Comparison of ENCODE assay signal across 14 cellular contexts in genomic region chr4:85431881-85432280, GRCh38. TPM values are rescaled to one million over a fixed set of nuclear protein-coding genes. Genes with fewer than 3 reads are reported as not detected.
DNase-seq lines count a peak whose midpoint lies in the region; ATAC-seq, FAIRE-seq and TF ChIP-seq lines count a peak whose summit lies in the region.
"Had no signal": no experiment of that assay in that cellular context is flagged by ENCODE, and none has a peak within 500 bp of the region (broad histone marks: within the 10 kb centered on the region; RNA-seq: fewer than 3 reads in every experiment).

No MANE protein-coding gene starts in this region.

- H2BK15ac ChIP-seq in H1 (ENCODE audit: low read length) (no peak overlapping the region), mesendoderm (replicated peaks; ENCODE audit: low read depth) (no peak overlapping the region), H9 (ENCODE audit: low read depth, low read length) (no peak overlapping the region)

- no peaks in the 10 kb centered on the region for H3K79me1 ChIP-seq in H1 (ENCODE audit: low read depth, low read length)
- H3K79me1 ChIP-seq in mesendoderm (ENCODE audit: low read length) = no peaks in the 10 kb centered on the region
- no peaks in the 10 kb centered on the region for H3K79me1 ChIP-seq in H9 (ENCODE audit: insufficient read depth, low read depth, low read length, poor library complexity, severe bottlenecking)

- H2BK5ac ChIP-seq in H1 (ENCODE audit: low read depth, low read length) (no peak overlapping the region), mesendoderm (ENCODE audit: low read length) (no peak overlapping the region), H9 (ENCODE audit: insufficient read length, low read length) (no peak overlapping the region)

- WGBS in H1 (ENCODE audit: extremely low coverage in 1 of 2, insufficient coverage in 1 of 2, insufficient read length in 1 of 2, insufficient replicate concordance in 2 of 2, low coverage in 1 of 2, low lambda C conversion rate in 2 of 2, missing lambda C conversion rate in 1 of 2), 2 experiments = 88% methylated on average over 1 of the region's 1 CpG; no CpG with 5 or more reads in 1 of the 2 experiments
- WGBS in mesendoderm (ENCODE audit: extremely low coverage, insufficient coverage, low lambda C conversion rate) = no CpG with 5 or more reads among the region's 1 CpG
- no CpG with 5 or more reads among the region's 1 CpG for WGBS in H9 (ENCODE audit: extremely low coverage, insufficient read length, low lambda C conversion rate)
- WGBS in right lobe of liver (ENCODE audit: insufficient coverage, low coverage, low lambda C conversion rate, missing lambda C conversion rate) = 92% methylated on average over 1 of the region's 1 CpG

- H3K27me3 ChIP-seq in H1 (replicated peaks in 1 of 4; ENCODE audit: control insufficient read depth in 3 of 4, extremely low read depth in 1 of 4, insufficient read depth in 3 of 4, low read length in 3 of 4) (no peaks in the 10 kb centered on the region), mesendoderm (ENCODE audit: insufficient read depth, low read length, poor library complexity) (no peaks in the 10 kb centered on the region), H9 (ENCODE audit: insufficient read depth, low read length) (no peaks in the 10 kb centered on the region), right lobe of liver (no peaks in the 10 kb centered on the region)
- H3K27me3 ChIP-seq: BLaER1 had no signal

- POLR2A ChIA-PET in H1 (lab: Charles Lee; ENCODE audit: partially characterized antibody) = no interaction called here

- no peaks in the 10 kb centered on the region; a peak in 2 of 7 replicates for H3K36me3 Mint-ChIP-seq in H9 (ENCODE audit: insufficient read depth in 1 of 3, low read depth in 3 of 3)

- H4K5ac ChIP-seq in H1 (ENCODE audit: insufficient read length, low read depth, low read length) (no peak overlapping the region), mesendoderm (ENCODE audit: low read length) (no peak overlapping the region), H9 (ENCODE audit: insufficient read length, low read depth, low read length) (no peak overlapping the region)

- no peaks in the 10 kb centered on the region for H3K23me2 ChIP-seq in H1 (ENCODE audit: low read depth, low read length)
- no peaks in the 10 kb centered on the region for H3K23me2 ChIP-seq in H9 (ENCODE audit: insufficient read length, low read depth, low read length, poor library complexity, severe bottlenecking)

- no peak for FAIRE-seq in H1 (lab: Jason Lieb, UNC)
- FAIRE-seq: H54 had no signal

- H3K9ac ChIP-seq in H1 (replicated peaks in 1 of 4; ENCODE audit: extremely low read depth in 1 of 4, low read depth in 3 of 4, low read length in 3 of 4) (no peak overlapping the region), mesendoderm (ENCODE audit: low read length) (no peak overlapping the region), H9 (ENCODE audit: extremely low read depth, insufficient read length, low read length) (no peak overlapping the region)
- H3K9ac ChIP-seq: BLaER1 had no signal

- no peak overlapping the region for H3K27ac Mint-ChIP-seq in H9

- H2BK20ac ChIP-seq in H1 (ENCODE audit: low read length) (no peak overlapping the region), H9 (ENCODE audit: low read depth, low read length, poor library complexity, severe bottlenecking) (no peak overlapping the region)

- no peak for ATAC-seq in right lobe of liver

- no peak overlapping the region for H3K14ac ChIP-seq in H1 (ENCODE audit: insufficient read length)
- no peak overlapping the region for H3K14ac ChIP-seq in H9 (ENCODE audit: insufficient read depth, low read length)

- no peaks in the 10 kb centered on the region; a peak in 1 of 5 replicates for H3K9me3 Mint-ChIP-seq in H9

- no peaks in the 10 kb centered on the region for H3K4me1 ChIP-seq in H1 (replicated peaks in 1 of 4; ENCODE audit: control insufficient read depth in 3 of 4, insufficient read depth in 4 of 4, low read length in 3 of 4)
- no peaks in the 10 kb centered on the region for H3K4me1 ChIP-seq in mesendoderm (ENCODE audit: control insufficient read depth, low read depth, low read length)
- H3K4me1 ChIP-seq in H9 (ENCODE audit: insufficient read depth, low read length) = no peaks in the 10 kb centered on the region; the same call in 1 of the 2 replicates
- no peaks in the 10 kb centered on the region for H3K4me1 ChIP-seq in right lobe of liver
- H3K4me1 ChIP-seq: BLaER1 had no signal

- H2AK5ac ChIP-seq in H1 (ENCODE audit: low read depth, low read length) = no peak overlapping the region
- H2AK5ac ChIP-seq in mesendoderm (ENCODE audit: low read length) = no peak overlapping the region
- H2AK5ac ChIP-seq in H9 (ENCODE audit: insufficient read length, low read length) = no peak overlapping the region

- H4K91ac ChIP-seq in H1 (replicated peaks; ENCODE audit: insufficient read length, low read length) = no peak overlapping the region
- H4K91ac ChIP-seq in H9 (ENCODE audit: insufficient read length, low read depth, low read length) = no peak overlapping the region

- no peaks in the 10 kb centered on the region for H3K27me3 Mint-ChIP-seq in H9 (ENCODE audit: low read depth)

- CTCF ChIA-PET in H1 (lab: Charles Lee; ENCODE audit: partially characterized antibody) = no interaction called here

- no peak for TF ChIP-seq POLR2A in H1 (IDR thresholded peaks at IDR 0.05; ENCODE audit: control extremely low read depth in 1 of 2, low read depth in 2 of 2, low read length in 2 of 2)
- no peak for TF ChIP-seq POLR2A in right lobe of liver (IDR thresholded peaks at IDR 0.05)

- H3T11ph ChIP-seq in H9 (ENCODE audit: low read length) = no peak overlapping the region

- DNase-seq in NCI-H1417 (lab: John Stamatoyannopoulos, UW) = peak in 2 of 3 experiments; percentile 13 to 89
- DNase-seq in NCI-H1417 treated with DMSO at 0.1 percent for 48 hours (lab: John Stamatoyannopoulos, UW) = no peak
- peak; percentile 79 for DNase-seq in NCI-H187 treated with DMSO at 0.1 percent for 48 hours (lab: John Stamatoyannopoulos, UW)
- DNase-seq in H1 (ENCODE audit: low read depth in 1 of 2, low spot score in 2 of 2) = no peak
- no peak for DNase-seq in mesendoderm
- no peak for DNase-seq in H9
- no peak for DNase-seq in activated naive CD4-positive, alpha-beta T cell treated with Interleukin-2 at 50 U/mL for 16 hours
- DNase-seq in right lobe of liver = no peak
- DNase-seq: AML-193, DMS53, GF-D8 had no signal

- no peak overlapping the region for H3K18ac ChIP-seq in H1 (ENCODE audit: extremely low read depth, low read length)
- H3K18ac ChIP-seq in mesendoderm (ENCODE audit: low read length) = peak overlapping the region; percentile 39
- H3K18ac ChIP-seq in H9 (ENCODE audit: insufficient read length, low read depth, low read length) = no peak overlapping the region

- H2BK120ac ChIP-seq in H1 (replicated peaks; ENCODE audit: low read depth, low read length) (no peak overlapping the region), mesendoderm (ENCODE audit: low read depth, low read length) (peak overlapping the region; percentile 45), H9 (ENCODE audit: low read depth, low read length, poor library complexity, severe bottlenecking) (no peak overlapping the region)

- H4K20me1 ChIP-seq in H1 (replicated peaks in 1 of 2; ENCODE audit: control insufficient read depth in 1 of 2, insufficient read depth in 2 of 2, low read length in 2 of 2) = no peaks in the 10 kb centered on the region
- H4K20me1 ChIP-seq in H9 (ENCODE audit: control insufficient read depth, insufficient read depth, insufficient read length) = no peaks in the 10 kb centered on the region
- H4K20me1 ChIP-seq: BLaER1 had no signal

- no peak overlapping the region for H3K4ac ChIP-seq in H1 (replicated peaks; ENCODE audit: insufficient read length, low read depth, low read length)
- H3K4ac ChIP-seq in mesendoderm (ENCODE audit: low read depth, low read length) = no peak overlapping the region
- no peak overlapping the region for H3K4ac ChIP-seq in H9 (ENCODE audit: low read depth, low read length)

- TF ChIP-seq CTCF in H1 (IDR thresholded peaks at IDR 0.05; ENCODE audit: control extremely low read depth in 1 of 3, insufficient read depth in 1 of 3, low read depth in 1 of 3, low read length in 3 of 3) (no peak), H9 (conservative IDR thresholded peaks at IDR 0.05) (no peak), right lobe of liver (IDR thresholded peaks at IDR 0.05) (no peak)

- peaks cover 4 to 7% of the 10 kb centered on the region in 2 experiments for H3K4me1 Mint-ChIP-seq in H9

- H3K56ac ChIP-seq in H1 (replicated peaks; ENCODE audit: insufficient read length, low read depth, low read length) = no peak overlapping the region
- no peak overlapping the region for H3K56ac ChIP-seq in mesendoderm (ENCODE audit: low read length)
- H3K56ac ChIP-seq in H9 (ENCODE audit: insufficient read length, low read depth, low read length) = no peak overlapping the region

- no peaks in the 10 kb centered on the region for H3K36me3 ChIP-seq in H1 (ENCODE audit: control insufficient read depth in 2 of 4, insufficient read depth in 4 of 4, low read length in 3 of 4)
- no peaks in the 10 kb centered on the region for H3K36me3 ChIP-seq in mesendoderm (ENCODE audit: control insufficient read depth, insufficient read depth, low read length)
- H3K36me3 ChIP-seq in right lobe of liver = no peaks in the 10 kb centered on the region
- H3K36me3 ChIP-seq: BLaER1 had no signal

- TF ChIP-seq EP300 in H1 (IDR thresholded peaks at IDR 0.05; ENCODE audit: borderline replicate concordance in 1 of 2, low read depth in 2 of 2, low read length in 2 of 2) = no peak

- H3K4me3 Mint-ChIP-seq in H9 = no peak overlapping the region

- H3K4me2 ChIP-seq in H1 (ENCODE audit: insufficient read depth in 1 of 2, low read depth in 2 of 2, low read length in 2 of 2) (no peak overlapping the region), mesendoderm (ENCODE audit: low read length) (no peak overlapping the region), H9 (ENCODE audit: insufficient read depth, insufficient read length, low read length) (no peak overlapping the region)
- H3K4me2 ChIP-seq: BLaER1 had no signal

- H3K9me3 ChIP-seq in H1 (ENCODE audit: insufficient read depth in 2 of 2, low read depth in 1 of 2, low read length in 1 of 2) = no peaks in the 10 kb centered on the region
- no peaks in the 10 kb centered on the region for H3K9me3 ChIP-seq in H9 (ENCODE audit: control insufficient read depth, low read depth, low read length)
- no peaks in the 10 kb centered on the region for H3K9me3 ChIP-seq in right lobe of liver
- H3K9me3 ChIP-seq: BLaER1 had no signal

- no peak overlapping the region for H3K4me3 ChIP-seq in H1 (ENCODE audit: extremely low read depth in 1 of 4, insufficient read depth in 2 of 4, low read depth in 3 of 4, low read length in 4 of 4)
- H3K4me3 ChIP-seq in mesendoderm (ENCODE audit: low read length) = no peak overlapping the region
- no peak overlapping the region for H3K4me3 ChIP-seq in right lobe of liver
- H3K4me3 ChIP-seq: BLaER1 had no signal

- intact Hi-C loops in right lobe of liver (cut with DNase I) = no loop called here

- no peaks in the 10 kb centered on the region for H3K79me2 ChIP-seq in H1 (ENCODE audit: control insufficient read depth in 1 of 2, insufficient read depth in 2 of 2, low read length in 2 of 2)
- no peaks in the 10 kb centered on the region for H3K79me2 ChIP-seq in mesendoderm (ENCODE audit: control insufficient read depth, insufficient read depth, low read length)
- no peaks in the 10 kb centered on the region for H3K79me2 ChIP-seq in H9 (ENCODE audit: insufficient read depth, low read length)

- H2AFZ ChIP-seq in H1 (ENCODE audit: low read length) (0 out of 2 replicates have a peak overlapping the region, but pooled peaks have one; percentile 29), H9 (ENCODE audit: low read length) (no peak overlapping the region)

- H2BK12ac ChIP-seq in H1 (ENCODE audit: low read depth, low read length) (no peak overlapping the region), H9 (ENCODE audit: insufficient read length, low read depth, low read length) (no peak overlapping the region)

- H3K27ac ChIP-seq in H1 (ENCODE audit: low read depth, low read length) (no peak overlapping the region), mesendoderm (ENCODE audit: low read depth, low read length) (no peak overlapping the region), H9 (ENCODE audit: insufficient read length, low read depth, low read length) (no peak overlapping the region), right lobe of liver (no peak overlapping the region)
- H3K27ac ChIP-seq: 22Rv1, BLaER1 had no signal

- H4K8ac ChIP-seq in H1 (ENCODE audit: extremely low read depth, insufficient read depth, low read length) (no peak overlapping the region), mesendoderm (ENCODE audit: low read depth, low read length) (no peak overlapping the region), H9 (replicated peaks; ENCODE audit: insufficient read length, low read depth, low read length) (no peak overlapping the region)

- TF ChIP-seq RAD21 in H1 (IDR thresholded peaks at IDR 0.05 in 1 of 2, conservative IDR thresholded peaks at IDR 0.05 in 1 of 2; ENCODE audit: low read depth in 2 of 2, low read length in 2 of 2) = no peak

- H3K23ac ChIP-seq in H1 (ENCODE audit: insufficient read length) (no peak overlapping the region), mesendoderm (ENCODE audit: low read length) (no peak overlapping the region), H9 (ENCODE audit: insufficient read length, low read depth, low read length) (no peak overlapping the region)

RNA-seq across cellular contexts. Expression of gene ARHGAP24, which starts 43.1 kb away (rescaled TPM):
- 0.31 and 0.50 TPM in 2 replicates for total RNA-seq in H1 (2021; fragmentation: NEBNext Ultra II Directional; extraction: Animal tissue kit (Norgen Biotek cat#: 25700))
- polyA plus RNA-seq in H1 (2011; rRNA removed) = 0.08 and 0.09 TPM in 2 replicates
- polyA plus RNA-seq in H1 (2011; cell fraction: cytosol; rRNA removed) = 0.32 TPM
- polyA plus RNA-seq in H1 (2011; cell fraction: nucleus; rRNA removed) = 0.21 TPM
- 0.31 to 0.69 TPM (median 0.46 TPM) in 4 replicates for polyA plus RNA-seq in H1 (2012, experiment 1 of 2)
- polyA plus RNA-seq in H1 (2012, experiment 2 of 2) = not detected
- polyA plus RNA-seq in H1 (2013, experiment 1 of 2) = 0.16 TPM
- 0.24 TPM for polyA plus RNA-seq in H1 (2013, experiment 2 of 2)
- 0.78 and 1.1 TPM in 2 replicates for polyA minus RNA-seq in H1 (2011; rRNA and poly(A)+ RNA removed)
- not detected for polyA minus RNA-seq in H1 (2011; cell fraction: cytosol; rRNA and poly(A)+ RNA removed)
- 2.5 TPM for polyA minus RNA-seq in H1 (2011; cell fraction: nucleus; rRNA and poly(A)+ RNA removed)
- 0.69 TPM for polyA plus RNA-seq in mesendoderm (2013, experiment 1 of 2)
- polyA plus RNA-seq in mesendoderm (2013, experiment 2 of 2) = 0.52 TPM
- total RNA-seq in H9 (2021) = 0.13 and 0.37 TPM in 2 replicates
- total RNA-seq in right lobe of liver = 1 to 10 TPM; 4.0 to 7.3 (median 6.1) TPM

Comparison
In these comparisons a context has a peak if more than half of its experiments do, and no peak if none do; other contexts are left out.
1. DNase-seq: peak in NCI-H1417 (2 of 3) and NCI-H187 treated with DMSO at 0.1 percent for 48 hours (single experiment); none in NCI-H1417 treated with DMSO at 0.1 percent for 48 hours (single experiment), H1 (0 of 2), mesendoderm (single experiment), H9 (single experiment), activated naive CD4-positive, alpha-beta T cell treated with Interleukin-2 at 50 U/mL for 16 hours (single experiment) and right lobe of liver (0 of 3).